ENCODE assay signal across 9 cellular contexts in the genomic region with DNA sequence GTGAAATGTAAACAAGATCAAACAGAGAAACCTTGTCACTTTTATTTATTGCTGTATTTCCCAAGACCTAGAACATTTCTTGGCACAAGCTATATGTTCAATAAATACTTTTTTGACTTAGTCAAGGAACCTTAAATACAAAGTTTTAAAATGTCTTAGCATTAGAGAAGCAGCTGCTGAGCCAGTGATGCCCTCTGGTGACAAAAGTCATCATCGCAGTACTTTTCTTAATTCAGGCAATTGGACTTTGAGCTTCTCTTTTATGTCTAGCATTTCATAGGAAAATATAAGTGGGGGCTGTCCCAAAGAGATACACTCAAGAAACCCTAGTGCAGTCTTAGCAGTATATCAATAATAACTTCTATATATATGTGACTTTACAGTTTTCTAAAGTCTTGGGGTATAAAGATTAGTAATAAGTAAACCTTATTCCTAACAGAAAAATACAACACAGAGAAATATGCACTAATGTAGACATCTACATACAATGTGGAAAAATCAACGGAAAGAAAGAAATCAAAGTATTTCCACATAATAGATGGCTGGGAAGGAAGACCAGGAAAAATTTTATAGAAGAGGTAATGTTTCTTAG.
DNase-seq lines count a peak whose midpoint lies in the region; ATAC-seq and TF ChIP-seq lines count a peak whose summit lies in the region.
"Had no signal": no experiment of that assay in that cellular context is flagged by ENCODE, and none has a peak within 500 bp of the region (broad histone marks: within the 10 kb centered on the region; RNA-seq: fewer than 3 reads in every experiment).

No MANE protein-coding gene starts in this region.

- no peak overlapping the region for H2AK5ac ChIP-seq in neuronal stem cell (ENCODE audit: low read depth, low read length)

- H2BK12ac ChIP-seq in neuronal stem cell (ENCODE audit: low read length), result no peak overlapping the region

- no peaks in the 10 kb centered on the region for H3F3A ChIP-seq in MM.1S (ENCODE audit: insufficient read depth, low read length)

- DNase-seq in D341Med (ENCODE audit: low spot score) (peak; percentile 31), GM20000 (ENCODE audit: low spot score) (peak; percentile 36), MM.1S (peak; percentile 47), hippocampal formation (lab: John Stamatoyannopoulos, UW) (peak; percentile 10 to 57), neuronal stem cell (ENCODE audit: low spot score) (no peak)
- peak; percentile 40 to 48 for DNase-seq in activated T-cell treated with anti-CD3 and anti-CD28 coated beads, Interleukin-2, amount 50 U/mL, for 72 hours
- DNase-seq in stimulated activated CD8-positive, alpha-beta memory T cell treated with anti-CD3 and anti-CD28 coated beads, Interleukin-12 subunit alpha, Interleukin-12 subunit beta, amount 100 ng/mL, for 1 hour (ENCODE audit: low read depth), result peak; percentile 38

- no peak overlapping the region for H2AFZ ChIP-seq in MM.1S (ENCODE audit: low read length)
- H2AFZ ChIP-seq in neuronal stem cell (ENCODE audit: low read length), result no peak overlapping the region

- H4K8ac ChIP-seq in neuronal stem cell (ENCODE audit: low read depth, low read length), result no peak overlapping the region

- no peak overlapping the region for H3K4ac ChIP-seq in neuronal stem cell (ENCODE audit: low read length)

- H3K9me2 ChIP-seq in MM.1S (replicated peaks; ENCODE audit: insufficient read depth, low read length), result no peaks in the 10 kb centered on the region

- H3K4me2 ChIP-seq in MM.1S (ENCODE audit: low read depth, low read length) (no peak overlapping the region), neuronal stem cell (ENCODE audit: insufficient read depth, low read length, poor library complexity, severe bottlenecking) (no peak overlapping the region)

- no peak overlapping the region for H2BK120ac ChIP-seq in neuronal stem cell (ENCODE audit: low read depth, low read length)

- H3K9ac ChIP-seq in MM.1S (ENCODE audit: low read length) (no peak overlapping the region), neuronal stem cell (ENCODE audit: low read depth, low read length, poor library complexity) (no peak overlapping the region)

- H3K9me3 ChIP-seq in MM.1S (replicated peaks; ENCODE audit: insufficient read depth, low read length) (no peaks in the 10 kb centered on the region), neuronal stem cell (replicated peaks in 1 of 2; ENCODE audit: control insufficient read depth in 2 of 2, insufficient read depth in 1 of 2, low read depth in 1 of 2, low read length in 2 of 2) (no peaks in the 10 kb centered on the region)

- no peak overlapping the region for H2BK15ac ChIP-seq in neuronal stem cell (ENCODE audit: low read length)

- H3K18ac ChIP-seq in neuronal stem cell (ENCODE audit: low read length), result no peak overlapping the region

- no CpG with 5 or more reads among the region's 2 CpGs for WGBS in neuronal stem cell (ENCODE audit: extremely low coverage in 2 of 2, insufficient read length in 2 of 2, insufficient replicate concordance in 1 of 2), 2 donors

- no peak overlapping the region for H3K4me3 ChIP-seq in MM.1S (ENCODE audit: low read length)
- H3K4me3 ChIP-seq in neuronal stem cell (ENCODE audit: low read length in 2 of 2), result no peak overlapping the region

- H3K4me3 Mint-ChIP-seq in activated T-cell treated with anti-CD3 and anti-CD28 coated beads, Interleukin-2, amount 50 U/mL, for 72 hours, result no peak overlapping the region

- no peak overlapping the region for H2BK5ac ChIP-seq in neuronal stem cell (ENCODE audit: low read length)

- H4K20me1 ChIP-seq in MM.1S (ENCODE audit: insufficient read depth, low read length), result no peaks in the 10 kb centered on the region

- peaks cover 14% of the 10 kb centered on the region for H3K4me1 Mint-ChIP-seq in activated T-cell treated with anti-CD3 and anti-CD28 coated beads, Interleukin-2, amount 50 U/mL, for 72 hours (ENCODE audit: low read depth)

- H3K36me3 ChIP-seq in MM.1S (replicated peaks; ENCODE audit: insufficient read depth, low read length), result no peaks in the 10 kb centered on the region
- H3K36me3 ChIP-seq in neuronal stem cell (replicated peaks in 1 of 2; ENCODE audit: control insufficient read depth in 2 of 2, insufficient read depth in 2 of 2, low read length in 2 of 2), result no peaks in the 10 kb centered on the region

- no peaks in the 10 kb centered on the region for H3K4me1 ChIP-seq in MM.1S (ENCODE audit: low read length)
- no peaks in the 10 kb centered on the region for H3K4me1 ChIP-seq in neuronal stem cell (ENCODE audit: control insufficient read depth in 2 of 2, insufficient read depth in 1 of 2, low read depth in 1 of 2, low read length in 2 of 2)

- H3K27ac ChIP-seq in MM.1S (ENCODE audit: low read length), result no peak overlapping the region
- H3K27ac ChIP-seq in neuronal stem cell (replicated peaks; ENCODE audit: low read length), result no peak overlapping the region
- H3K27ac ChIP-seq: epithelial cell of prostate had no signal

- H3K27me3 ChIP-seq in MM.1S (replicated peaks; ENCODE audit: insufficient read depth, low read length) (no peaks in the 10 kb centered on the region), neuronal stem cell (ENCODE audit: control insufficient read depth in 3 of 3, insufficient read depth in 3 of 3, low read depth in 1 of 3, low read length in 3 of 3) (no peaks in the 10 kb centered on the region)

- TF ChIP-seq CTCF in GM20000 (IDR thresholded peaks at IDR 0.05; ENCODE audit: extremely low read depth, missing control alignments) (peak; percentile 50), MM.1S (IDR thresholded peaks at IDR 0.05; ENCODE audit: low read length) (peak; percentile 76)

- peaks cover 3 to 8% of the 10 kb centered on the region in 2 donors for H3K9me3 Mint-ChIP-seq in activated T-cell treated with anti-CD3 and anti-CD28 coated beads, Interleukin-2, amount 50 U/mL, for 72 hours

- H3K79me2 ChIP-seq in MM.1S (ENCODE audit: low read length), result no peaks in the 10 kb centered on the region

- H3K27me3 Mint-ChIP-seq in activated T-cell treated with anti-CD3 and anti-CD28 coated beads, Interleukin-2, amount 50 U/mL, for 72 hours (ENCODE audit: low read depth), result peaks cover 11% of the 10 kb centered on the region

- H3K27ac Mint-ChIP-seq in activated T-cell treated with anti-CD3 and anti-CD28 coated beads, Interleukin-2, amount 50 U/mL, for 72 hours, result peak overlapping the region; percentile 45

- no peak overlapping the region for H3K23ac ChIP-seq in neuronal stem cell (ENCODE audit: low read depth, low read length, poor library complexity)

- no peak overlapping the region for H3K14ac ChIP-seq in neuronal stem cell (ENCODE audit: low read length)

- H3K79me1 ChIP-seq in neuronal stem cell (ENCODE audit: low read depth, low read length), result no peaks in the 10 kb centered on the region

- peak; percentile 50 to 52 for ATAC-seq in activated T-cell treated with anti-CD3 and anti-CD28 coated beads, Interleukin-2, amount 50 U/mL, for 72 hours (replicated peaks in 1 of 2)
- no peak for ATAC-seq in HG03439 (IDR thresholded peaks at IDR 0.05; ENCODE audit: unreplicated experiment)

- peaks cover 7 to 11% of the 10 kb centered on the region in 2 donors for H3K36me3 Mint-ChIP-seq in activated T-cell treated with anti-CD3 and anti-CD28 coated beads, Interleukin-2, amount 50 U/mL, for 72 hours (ENCODE audit: insufficient read depth in 2 of 2)

- H4K91ac ChIP-seq in neuronal stem cell (ENCODE audit: low read depth, low read length, poor library complexity), result no peak overlapping the region
